ENCODE assay signal across 1 cellular context in the genomic region with DNA sequence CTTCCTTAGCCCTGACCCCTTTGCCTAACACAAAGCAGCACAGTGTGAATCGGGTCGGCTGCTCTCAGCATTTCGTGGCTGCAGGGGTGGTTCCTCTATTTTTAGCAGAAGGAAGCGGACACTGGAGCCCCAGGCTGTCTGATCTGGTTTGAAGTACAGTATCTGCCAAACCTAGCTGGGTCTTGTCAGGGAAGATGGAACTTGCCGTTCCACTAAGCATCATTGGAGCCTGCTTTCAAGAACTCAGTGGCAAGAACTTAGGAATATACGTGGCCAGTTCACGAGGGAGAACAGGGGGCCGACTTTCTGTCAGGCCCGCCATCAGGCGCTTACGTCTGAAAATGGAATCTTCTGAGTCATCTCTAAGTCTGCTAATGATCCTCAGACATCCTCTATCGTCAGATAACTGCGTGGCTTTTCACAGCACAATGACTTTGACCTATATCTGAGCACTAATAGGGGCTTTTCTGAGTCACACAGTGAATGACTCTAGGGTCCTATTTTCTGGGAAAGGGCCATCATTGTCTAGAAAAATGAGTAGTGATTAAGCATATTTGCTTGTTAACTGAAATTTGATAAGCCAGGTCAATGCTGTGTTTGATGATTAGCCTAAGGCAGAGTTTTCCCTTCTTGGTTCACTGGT.
TF ChIP-seq lines count a peak whose summit lies in the region.

No MANE protein-coding gene starts in this region.

TF ChIP-seq in HEK293, 187 proteins besides CTCF, POLR2A, EP300 and RAD21 (continued from another document and continues in another):
- TF ChIP-seq, protein P1, sequence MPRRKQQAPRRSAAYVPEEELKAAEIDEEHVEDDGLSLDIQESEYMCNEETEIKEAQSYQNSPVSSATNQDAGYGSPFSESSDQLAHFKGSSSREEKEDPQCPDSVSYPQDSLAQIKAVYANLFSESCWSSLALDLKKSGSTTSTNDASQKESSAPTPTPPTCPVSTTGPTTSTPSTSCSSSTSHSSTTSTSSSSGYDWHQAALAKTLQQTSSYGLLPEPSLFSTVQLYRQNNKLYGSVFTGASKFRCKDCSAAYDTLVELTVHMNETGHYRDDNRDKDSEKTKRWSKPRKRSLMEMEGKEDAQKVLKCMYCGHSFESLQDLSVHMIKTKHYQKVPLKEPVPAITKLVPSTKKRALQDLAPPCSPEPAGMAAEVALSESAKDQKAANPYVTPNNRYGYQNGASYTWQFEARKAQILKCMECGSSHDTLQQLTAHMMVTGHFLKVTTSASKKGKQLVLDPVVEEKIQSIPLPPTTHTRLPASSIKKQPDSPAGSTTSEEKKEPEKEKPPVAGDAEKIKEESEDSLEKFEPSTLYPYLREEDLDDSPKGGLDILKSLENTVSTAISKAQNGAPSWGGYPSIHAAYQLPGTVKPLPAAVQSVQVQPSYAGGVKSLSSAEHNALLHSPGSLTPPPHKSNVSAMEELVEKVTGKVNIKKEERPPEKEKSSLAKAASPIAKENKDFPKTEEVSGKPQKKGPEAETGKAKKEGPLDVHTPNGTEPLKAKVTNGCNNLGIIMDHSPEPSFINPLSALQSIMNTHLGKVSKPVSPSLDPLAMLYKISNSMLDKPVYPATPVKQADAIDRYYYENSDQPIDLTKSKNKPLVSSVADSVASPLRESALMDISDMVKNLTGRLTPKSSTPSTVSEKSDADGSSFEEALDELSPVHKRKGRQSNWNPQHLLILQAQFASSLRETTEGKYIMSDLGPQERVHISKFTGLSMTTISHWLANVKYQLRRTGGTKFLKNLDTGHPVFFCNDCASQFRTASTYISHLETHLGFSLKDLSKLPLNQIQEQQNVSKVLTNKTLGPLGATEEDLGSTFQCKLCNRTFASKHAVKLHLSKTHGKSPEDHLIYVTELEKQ (tag by site-specific recombination; IDR thresholded peaks at IDR 0.05; ENCODE audit: borderline replicate concordance) = 0 out of 2 replicates have a peak, but pooled peaks have one; percentile 7
- TF ChIP-seq ZNF558 (tag by site-specific recombination; IDR thresholded peaks at IDR 0.05) (0 out of 2 replicates have a peak, but pooled peaks have one; percentile 34), GLI2 (tag by site-specific recombination; IDR thresholded peaks at IDR 0.05; ENCODE audit: borderline replicate concordance, low read depth) (0 out of 2 replicates have a peak, but pooled peaks have one; percentile 28), ZNF664 (tag by site-specific recombination; IDR thresholded peaks at IDR 0.05) (peak; percentile 32), ZNF335 (tag by site-specific recombination; conservative IDR thresholded peaks at IDR 0.05) (peak; percentile 51; the same call in 1 of the 2 replicates), SCRT2 (tag by site-specific recombination; IDR thresholded peaks at IDR 0.05) (no peak), ZNF792 (tag by site-specific recombination; IDR thresholded peaks at IDR 0.05) (no peak), KLF10 (tag by site-specific recombination; IDR thresholded peaks at IDR 0.05) (peak; percentile 27; the same call in 1 of the 2 replicates), FEZF1 (tag by site-specific recombination; IDR thresholded peaks at IDR 0.05) (peak; percentile 61; the same call in 1 of the 2 replicates), ZNF596 (tag by site-specific recombination; IDR thresholded peaks at IDR 0.05) (no peak), ZNF600 (tag by site-specific recombination; IDR thresholded peaks at IDR 0.05) (peak; percentile 73; the same call in 1 of the 2 replicates), ZNF530 (tag by site-specific recombination; IDR thresholded peaks at IDR 0.05; ENCODE audit: low read depth) (no peak), ZNF423 (tag by site-specific recombination; IDR thresholded peaks at IDR 0.05) (no peak), ZNF274 (IDR thresholded peaks at IDR 0.05; ENCODE audit: low read length) (no peak), ZNF274 (tag by site-specific recombination; IDR thresholded peaks at IDR 0.05; ENCODE audit: borderline replicate concordance) (no peak), ZXDB (tag by site-specific recombination; IDR thresholded peaks at IDR 0.05) (0 out of 2 replicates have a peak, but pooled peaks have one; percentile 16), ZNF707 (tag by site-specific recombination; IDR thresholded peaks at IDR 0.05) (no peak), ZFP37 (tag by site-specific recombination; IDR thresholded peaks at IDR 0.05) (peak; percentile 79; the same call in 1 of the 2 replicates), ZEB2 (tag by site-specific recombination; IDR thresholded peaks at IDR 0.05) (peak; percentile 89)
- TF ChIP-seq, protein P2, sequence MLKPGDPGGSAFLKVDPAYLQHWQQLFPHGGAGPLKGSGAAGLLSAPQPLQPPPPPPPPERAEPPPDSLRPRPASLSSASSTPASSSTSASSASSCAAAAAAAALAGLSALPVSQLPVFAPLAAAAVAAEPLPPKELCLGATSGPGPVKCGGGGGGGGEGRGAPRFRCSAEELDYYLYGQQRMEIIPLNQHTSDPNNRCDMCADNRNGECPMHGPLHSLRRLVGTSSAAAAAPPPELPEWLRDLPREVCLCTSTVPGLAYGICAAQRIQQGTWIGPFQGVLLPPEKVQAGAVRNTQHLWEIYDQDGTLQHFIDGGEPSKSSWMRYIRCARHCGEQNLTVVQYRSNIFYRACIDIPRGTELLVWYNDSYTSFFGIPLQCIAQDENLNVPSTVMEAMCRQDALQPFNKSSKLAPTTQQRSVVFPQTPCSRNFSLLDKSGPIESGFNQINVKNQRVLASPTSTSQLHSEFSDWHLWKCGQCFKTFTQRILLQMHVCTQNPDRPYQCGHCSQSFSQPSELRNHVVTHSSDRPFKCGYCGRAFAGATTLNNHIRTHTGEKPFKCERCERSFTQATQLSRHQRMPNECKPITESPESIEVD (tag by site-specific recombination; IDR thresholded peaks at IDR 0.05) = peak; percentile 34; the same call in 1 of the 2 replicates
- TF ChIP-seq, protein P3, sequence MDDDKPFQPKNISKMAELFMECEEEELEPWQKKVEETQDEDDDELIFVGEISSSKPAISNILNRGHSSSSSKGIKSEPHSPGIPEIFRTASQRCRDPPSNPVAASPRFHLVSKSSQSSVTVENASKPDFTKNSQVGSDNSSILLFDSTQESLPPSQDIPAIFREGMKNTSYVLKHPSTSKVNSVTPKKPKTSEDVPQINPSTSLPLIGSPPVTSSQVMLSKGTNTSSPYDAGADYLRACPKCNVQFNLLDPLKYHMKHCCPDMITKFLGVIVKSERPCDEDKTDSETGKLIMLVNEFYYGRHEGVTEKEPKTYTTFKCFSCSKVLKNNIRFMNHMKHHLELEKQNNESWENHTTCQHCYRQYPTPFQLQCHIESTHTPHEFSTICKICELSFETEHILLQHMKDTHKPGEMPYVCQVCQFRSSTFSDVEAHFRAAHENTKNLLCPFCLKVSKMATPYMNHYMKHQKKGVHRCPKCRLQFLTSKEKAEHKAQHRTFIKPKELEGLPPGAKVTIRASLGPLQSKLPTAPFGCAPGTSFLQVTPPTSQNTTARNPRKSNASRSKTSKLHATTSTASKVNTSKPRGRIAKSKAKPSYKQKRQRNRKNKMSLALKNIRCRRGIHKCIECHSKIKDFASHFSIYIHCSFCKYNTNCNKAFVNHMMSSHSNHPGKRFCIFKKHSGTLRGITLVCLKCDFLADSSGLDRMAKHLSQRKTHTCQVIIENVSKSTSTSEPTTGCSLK (tag by site-specific recombination; IDR thresholded peaks at IDR 0.05) = no peak
- TF ChIP-seq, protein P4, sequence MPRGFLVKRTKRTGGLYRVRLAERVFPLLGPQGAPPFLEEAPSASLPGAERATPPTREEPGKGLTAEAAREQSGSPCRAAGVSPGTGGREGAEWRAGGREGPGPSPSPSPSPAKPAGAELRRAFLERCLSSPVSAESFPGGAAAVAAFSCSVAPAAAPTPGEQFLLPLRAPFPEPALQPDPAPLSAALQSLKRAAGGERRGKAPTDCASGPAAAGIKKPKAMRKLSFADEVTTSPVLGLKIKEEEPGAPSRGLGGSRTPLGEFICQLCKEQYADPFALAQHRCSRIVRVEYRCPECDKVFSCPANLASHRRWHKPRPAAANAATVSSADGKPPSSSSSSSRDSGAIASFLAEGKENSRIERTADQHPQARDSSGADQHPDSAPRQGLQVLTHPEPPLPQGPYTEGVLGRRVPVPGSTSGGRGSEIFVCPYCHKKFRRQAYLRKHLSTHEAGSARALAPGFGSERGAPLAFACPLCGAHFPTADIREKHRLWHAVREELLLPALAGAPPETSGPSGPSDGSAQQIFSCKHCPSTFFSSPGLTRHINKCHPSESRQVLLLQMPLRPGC (tag by site-specific recombination; IDR thresholded peaks at IDR 0.05) = peak; percentile 85
- TF ChIP-seq, protein P5, sequence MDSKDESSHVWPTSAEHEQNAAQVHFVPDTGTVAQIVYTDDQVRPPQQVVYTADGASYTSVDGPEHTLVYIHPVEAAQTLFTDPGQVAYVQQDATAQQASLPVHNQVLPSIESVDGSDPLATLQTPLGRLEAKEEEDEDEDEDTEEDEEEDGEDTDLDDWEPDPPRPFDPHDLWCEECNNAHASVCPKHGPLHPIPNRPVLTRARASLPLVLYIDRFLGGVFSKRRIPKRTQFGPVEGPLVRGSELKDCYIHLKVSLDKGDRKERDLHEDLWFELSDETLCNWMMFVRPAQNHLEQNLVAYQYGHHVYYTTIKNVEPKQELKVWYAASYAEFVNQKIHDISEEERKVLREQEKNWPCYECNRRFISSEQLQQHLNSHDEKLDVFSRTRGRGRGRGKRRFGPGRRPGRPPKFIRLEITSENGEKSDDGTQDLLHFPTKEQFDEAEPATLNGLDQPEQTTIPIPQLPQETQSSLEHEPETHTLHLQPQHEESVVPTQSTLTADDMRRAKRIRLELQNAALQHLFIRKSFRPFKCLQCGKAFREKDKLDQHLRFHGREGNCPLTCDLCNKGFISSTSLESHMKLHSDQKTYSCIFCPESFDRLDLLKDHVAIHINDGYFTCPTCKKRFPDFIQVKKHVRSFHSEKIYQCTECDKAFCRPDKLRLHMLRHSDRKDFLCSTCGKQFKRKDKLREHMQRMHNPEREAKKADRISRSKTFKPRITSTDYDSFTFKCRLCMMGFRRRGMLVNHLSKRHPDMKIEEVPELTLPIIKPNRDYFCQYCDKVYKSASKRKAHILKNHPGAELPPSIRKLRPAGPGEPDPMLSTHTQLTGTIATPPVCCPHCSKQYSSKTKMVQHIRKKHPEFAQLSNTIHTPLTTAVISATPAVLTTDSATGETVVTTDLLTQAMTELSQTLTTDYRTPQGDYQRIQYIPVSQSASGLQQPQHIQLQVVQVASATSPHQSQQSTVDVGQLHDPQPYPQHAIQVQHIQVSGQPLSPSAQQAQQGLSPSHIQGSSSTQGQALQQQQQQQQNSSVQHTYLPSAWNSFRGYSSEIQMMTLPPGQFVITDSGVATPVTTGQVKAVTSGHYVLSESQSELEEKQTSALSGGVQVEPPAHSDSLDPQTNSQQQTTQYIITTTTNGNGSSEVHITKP (tag by site-specific recombination; IDR thresholded peaks at IDR 0.05) = peak; percentile 64; the same call in 1 of the 2 replicates
- TF ChIP-seq, protein P6, sequence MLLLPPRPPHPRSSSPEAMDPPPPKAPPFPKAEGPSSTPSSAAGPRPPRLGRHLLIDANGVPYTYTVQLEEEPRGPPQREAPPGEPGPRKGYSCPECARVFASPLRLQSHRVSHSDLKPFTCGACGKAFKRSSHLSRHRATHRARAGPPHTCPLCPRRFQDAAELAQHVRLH (tag by site-specific recombination; IDR thresholded peaks at IDR 0.05) = no peak
- TF ChIP-seq, protein P7, sequence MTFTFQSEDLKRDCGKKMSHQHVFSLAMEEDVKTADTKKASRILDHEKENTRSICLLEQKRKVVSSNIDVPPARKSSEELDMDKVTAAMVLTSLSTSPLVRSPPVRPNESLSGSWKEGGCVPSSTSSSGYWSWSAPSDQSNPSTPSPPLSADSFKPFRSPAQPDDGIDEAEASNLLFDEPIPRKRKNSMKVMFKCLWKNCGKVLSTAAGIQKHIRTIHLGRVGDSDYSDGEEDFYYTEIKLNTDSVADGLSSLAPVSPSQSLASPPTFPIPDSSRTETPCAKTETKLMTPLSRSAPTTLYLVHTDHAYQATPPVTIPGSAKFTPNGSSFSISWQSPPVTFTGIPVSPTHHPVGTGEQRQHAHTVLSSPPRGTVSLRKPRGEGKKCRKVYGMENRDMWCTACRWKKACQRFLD (tag by site-specific recombination; IDR thresholded peaks at IDR 0.05) = no peak
- TF ChIP-seq, protein P8, sequence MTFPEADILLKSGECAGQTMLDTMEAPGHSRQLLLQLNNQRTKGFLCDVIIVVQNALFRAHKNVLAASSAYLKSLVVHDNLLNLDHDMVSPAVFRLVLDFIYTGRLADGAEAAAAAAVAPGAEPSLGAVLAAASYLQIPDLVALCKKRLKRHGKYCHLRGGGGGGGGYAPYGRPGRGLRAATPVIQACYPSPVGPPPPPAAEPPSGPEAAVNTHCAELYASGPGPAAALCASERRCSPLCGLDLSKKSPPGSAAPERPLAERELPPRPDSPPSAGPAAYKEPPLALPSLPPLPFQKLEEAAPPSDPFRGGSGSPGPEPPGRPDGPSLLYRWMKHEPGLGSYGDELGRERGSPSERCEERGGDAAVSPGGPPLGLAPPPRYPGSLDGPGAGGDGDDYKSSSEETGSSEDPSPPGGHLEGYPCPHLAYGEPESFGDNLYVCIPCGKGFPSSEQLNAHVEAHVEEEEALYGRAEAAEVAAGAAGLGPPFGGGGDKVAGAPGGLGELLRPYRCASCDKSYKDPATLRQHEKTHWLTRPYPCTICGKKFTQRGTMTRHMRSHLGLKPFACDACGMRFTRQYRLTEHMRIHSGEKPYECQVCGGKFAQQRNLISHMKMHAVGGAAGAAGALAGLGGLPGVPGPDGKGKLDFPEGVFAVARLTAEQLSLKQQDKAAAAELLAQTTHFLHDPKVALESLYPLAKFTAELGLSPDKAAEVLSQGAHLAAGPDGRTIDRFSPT (tag by site-specific recombination; IDR thresholded peaks at IDR 0.05) = peak; percentile 74
- TF ChIP-seq, protein P9, sequence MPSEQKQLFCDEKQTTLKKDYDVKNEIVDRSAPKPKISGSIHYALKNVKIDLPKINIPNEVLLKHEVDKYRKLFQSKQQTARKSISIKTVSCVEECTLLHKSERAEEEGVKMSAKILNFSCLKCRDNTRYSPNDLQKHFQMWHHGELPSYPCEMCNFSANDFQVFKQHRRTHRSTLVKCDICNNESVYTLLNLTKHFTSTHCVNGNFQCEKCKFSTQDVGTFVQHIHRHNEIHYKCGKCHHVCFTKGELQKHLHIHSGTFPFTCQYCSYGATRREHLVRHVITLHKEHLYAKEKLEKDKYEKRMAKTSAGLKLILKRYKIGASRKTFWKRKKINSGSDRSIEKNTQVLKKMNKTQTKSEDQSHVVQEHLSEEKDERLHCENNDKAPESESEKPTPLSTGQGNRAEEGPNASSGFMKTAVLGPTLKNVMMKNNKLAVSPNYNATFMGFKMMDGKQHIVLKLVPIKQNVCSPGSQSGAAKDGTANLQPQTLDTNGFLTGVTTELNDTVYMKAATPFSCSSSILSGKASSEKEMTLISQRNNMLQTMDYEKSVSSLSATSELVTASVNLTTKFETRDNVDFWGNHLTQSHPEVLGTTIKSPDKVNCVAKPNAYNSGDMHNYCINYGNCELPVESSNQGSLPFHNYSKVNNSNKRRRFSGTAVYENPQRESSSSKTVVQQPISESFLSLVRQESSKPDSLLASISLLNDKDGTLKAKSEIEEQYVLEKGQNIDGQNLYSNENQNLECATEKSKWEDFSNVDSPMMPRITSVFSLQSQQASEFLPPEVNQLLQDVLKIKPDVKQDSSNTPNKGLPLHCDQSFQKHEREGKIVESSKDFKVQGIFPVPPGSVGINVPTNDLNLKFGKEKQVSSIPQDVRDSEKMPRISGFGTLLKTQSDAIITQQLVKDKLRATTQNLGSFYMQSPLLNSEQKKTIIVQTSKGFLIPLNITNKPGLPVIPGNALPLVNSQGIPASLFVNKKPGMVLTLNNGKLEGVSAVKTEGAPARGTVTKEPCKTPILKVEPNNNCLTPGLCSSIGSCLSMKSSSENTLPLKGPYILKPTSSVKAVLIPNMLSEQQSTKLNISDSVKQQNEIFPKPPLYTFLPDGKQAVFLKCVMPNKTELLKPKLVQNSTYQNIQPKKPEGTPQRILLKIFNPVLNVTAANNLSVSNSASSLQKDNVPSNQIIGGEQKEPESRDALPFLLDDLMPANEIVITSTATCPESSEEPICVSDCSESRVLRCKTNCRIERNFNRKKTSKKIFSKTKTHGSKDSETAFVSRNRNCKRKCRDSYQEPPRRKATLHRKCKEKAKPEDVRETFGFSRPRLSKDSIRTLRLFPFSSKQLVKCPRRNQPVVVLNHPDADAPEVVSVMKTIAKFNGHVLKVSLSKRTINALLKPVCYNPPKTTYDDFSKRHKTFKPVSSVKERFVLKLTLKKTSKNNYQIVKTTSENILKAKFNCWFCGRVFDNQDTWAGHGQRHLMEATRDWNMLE (tag by site-specific recombination; conservative IDR thresholded peaks at IDR 0.05; ENCODE audit: low read depth) = 0 out of 2 replicates have a peak, but pooled peaks have one; percentile 23
